27 cellular contexts compared by ENCODE assay signal in the genomic region with DNA sequence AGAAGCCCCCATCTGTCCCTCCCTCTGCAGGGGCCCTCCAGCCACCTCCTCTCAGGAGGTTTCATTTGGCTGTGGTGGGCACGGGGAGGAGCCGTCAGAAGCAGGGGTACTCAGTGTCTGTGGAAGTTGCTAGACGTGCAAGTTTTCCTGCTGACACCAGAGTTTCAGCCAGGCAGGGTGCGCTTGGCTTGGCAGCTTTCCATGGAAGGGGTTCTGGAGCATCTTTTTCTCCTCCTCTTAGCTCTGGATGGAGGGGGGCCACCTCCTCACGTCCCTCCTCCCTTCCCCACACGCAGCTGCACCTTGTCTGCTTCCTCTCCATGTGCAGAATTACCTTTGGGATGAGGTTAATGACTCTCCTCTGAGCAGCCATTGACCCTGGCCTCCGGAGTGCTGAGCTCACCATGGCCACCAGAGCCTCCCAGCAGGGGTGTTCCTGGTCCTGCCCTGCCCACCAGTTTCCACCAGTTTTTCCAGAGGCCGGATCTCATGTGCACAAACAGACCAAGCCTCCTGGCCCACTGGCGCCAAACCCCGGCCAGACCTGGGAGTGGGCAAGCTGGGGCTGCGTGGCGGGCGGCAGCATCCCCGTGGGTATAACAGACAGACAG.
DNase-seq lines count a peak whose midpoint lies in the region; ATAC-seq and TF ChIP-seq lines count a peak whose summit lies in the region.
"Had no signal": no experiment of that assay in that cellular context is flagged by ENCODE, and none has a peak within 500 bp of the region (broad histone marks: within the 10 kb centered on the region; RNA-seq: fewer than 3 reads in every experiment).

No MANE protein-coding gene starts in this region.

- no peaks in the 10 kb centered on the region for H3K27me3 Mint-ChIP-seq in chondrocyte (ENCODE audit: low read depth)
- no peaks in the 10 kb centered on the region for H3K27me3 Mint-ChIP-seq in osteocyte (ENCODE audit: unreplicated experiment)
- H3K27me3 Mint-ChIP-seq: T-cell, type B pancreatic cell had no signal

- no peaks in the 10 kb centered on the region for H3K9me3 Mint-ChIP-seq in chondrocyte (ENCODE audit: low read depth)
- H3K9me3 Mint-ChIP-seq in osteocyte (ENCODE audit: unreplicated experiment): no peaks in the 10 kb centered on the region
- H3K9me3 Mint-ChIP-seq: activated naive CD4-positive, alpha-beta T cell treated with anti-CD3 and anti-CD28 coated beads, Interleukin-2, amount 50 U/mL, for 72 hours; CD4-positive, alpha-beta memory T cell; memory B cell; T-cell had no signal

- intact Hi-C loops in breast epithelium (cut with DNase I; ENCODE audit: low total_unique reads): no loop called here

- DNase-seq in DMS79 treated with DMSO at 0.1 percent for 48 hours (lab: John Stamatoyannopoulos, UW) (peak; percentile 49), DMS79 (lab: John Stamatoyannopoulos, UW) (no peak), NCI-H146 (lab: John Stamatoyannopoulos, UW) (peak; percentile 78), chondrocyte (ENCODE audit: low spot score) (no peak), osteocyte (ENCODE audit: extremely low spot score, unreplicated experiment) (no peak), hippocampal formation (lab: John Stamatoyannopoulos, UW) (no peak), breast epithelium (ENCODE audit: low spot score in 2 of 2) (no peak)
- DNase-seq: 8988T; activated CD4-positive, alpha-beta T cell treated with anti-CD3 and anti-CD28 coated beads for 48 hours; activated T-cell treated with anti-CD3 and anti-CD28 coated beads for 4 hours; amygdala; CD4-positive, alpha-beta memory T cell; effector CD4-positive, alpha-beta T cell; IMR-90; NCI-H1694; NCI-H748 treated with DMSO at 0.1 percent for 48 hours; pancreas; retina; stimulated activated naive CD4-positive, alpha-beta T cell; T-cell; WERI-Rb-1 had no signal

- no peak for ATAC-seq in HG02678 (IDR thresholded peaks at IDR 0.05; ENCODE audit: unreplicated experiment)
- ATAC-seq: activated naive CD4-positive, alpha-beta T cell treated with anti-CD3 and anti-CD28 coated beads, Interleukin-2, amount 50 U/mL, for 72 hours; left lobe of liver; T-cell had no signal

- no peaks in the 10 kb centered on the region for H3K36me3 ChIP-seq in breast epithelium
- H3K36me3 ChIP-seq: pancreas, WERI-Rb-1 had no signal

- no peaks in the 10 kb centered on the region for H3K9me3 ChIP-seq in breast epithelium
- H3K9me3 ChIP-seq: pancreas, SJSA1 had no signal

- H3K27ac ChIP-seq in breast epithelium: no peak overlapping the region
- H3K27ac ChIP-seq: pancreas, SJSA1, WERI-Rb-1 had no signal

- no peak for TF ChIP-seq CTCF in chondrocyte (IDR thresholded peaks at IDR 0.05)
- TF ChIP-seq CTCF in osteocyte (IDR thresholded peaks at IDR 0.05): no peak
- no peak for TF ChIP-seq CTCF in breast epithelium (IDR thresholded peaks at IDR 0.05)

- no peaks in the 10 kb centered on the region for H3K4me1 ChIP-seq in breast epithelium
- H3K4me1 ChIP-seq: pancreas, SJSA1 had no signal

- TF ChIP-seq POLR2A in breast epithelium (IDR thresholded peaks at IDR 0.05): no peak

- H3K27me3 ChIP-seq in breast epithelium: no peaks in the 10 kb centered on the region
- H3K27me3 ChIP-seq: pancreas, SJSA1 had no signal

- H3K4me3 ChIP-seq in breast epithelium: no peak overlapping the region
- H3K4me3 ChIP-seq: pancreas, SJSA1 had no signal

- H3K27ac Mint-ChIP-seq in chondrocyte (ENCODE audit: unreplicated experiment) (peak overlapping the region; percentile 14), osteocyte (ENCODE audit: unreplicated experiment) (peak overlapping the region; percentile 12)
- H3K27ac Mint-ChIP-seq: activated naive CD4-positive, alpha-beta T cell treated with anti-CD3 and anti-CD28 coated beads, Interleukin-2, amount 50 U/mL, for 72 hours; memory B cell; T-cell had no signal

- peaks cover 18% of the 10 kb centered on the region for H3K4me1 Mint-ChIP-seq in chondrocyte (ENCODE audit: low read depth)
- H3K4me1 Mint-ChIP-seq in osteocyte (ENCODE audit: unreplicated experiment): peaks cover 21% of the 10 kb centered on the region
- H3K4me1 Mint-ChIP-seq: CD4-positive, alpha-beta memory T cell; memory B cell had no signal

- no peak overlapping the region for H3K4me3 Mint-ChIP-seq in chondrocyte (ENCODE audit: unreplicated experiment)
- no peak overlapping the region for H3K4me3 Mint-ChIP-seq in osteocyte (ENCODE audit: unreplicated experiment)
- H3K4me3 Mint-ChIP-seq: CD4-positive, alpha-beta memory T cell; memory B cell; T-cell; type B pancreatic cell had no signal

- H3K36me3 Mint-ChIP-seq in chondrocyte (ENCODE audit: low read depth): no peaks in the 10 kb centered on the region
- peaks cover 1% of the 10 kb centered on the region for H3K36me3 Mint-ChIP-seq in osteocyte (ENCODE audit: unreplicated experiment)
- H3K36me3 Mint-ChIP-seq: CD4-positive, alpha-beta memory T cell; memory B cell; T-cell; type B pancreatic cell had no signal

Comparison
In these comparisons a context has a peak if more than half of its experiments do, and no peak if none do; other contexts are left out.
1. DNase-seq: peak in DMS79 treated with DMSO at 0.1 percent for 48 hours (single experiment) and NCI-H146 (single experiment); none in DMS79 (single experiment), chondrocyte (single experiment), osteocyte (single experiment), hippocampal formation (0 of 2) and breast epithelium (0 of 2).